Comparison of ENCODE assay signal across 7 cellular contexts in genomic region chr7:65898677-65899447, GRCh38. TPM values are rescaled to one million over a fixed set of nuclear protein-coding genes. Genes with fewer than 3 reads are reported as not detected.
DNase-seq lines count a peak whose midpoint lies in the region; ATAC-seq, FAIRE-seq and TF ChIP-seq lines count a peak whose summit lies in the region.
"Not testable (repeated sequence)": the region's sequence is repeated elsewhere in the genome, so short reads cannot be mapped to it uniquely, and the experiment has no call there.

No MANE protein-coding gene starts in this region.

- H3K4me3 ChIP-seq in adrenal gland = not testable (repeated sequence)

- H3K9me3 ChIP-seq in adrenal gland (replicated peaks in 1 of 3) = not testable (repeated sequence)

- peak overlapping the region in 3 of 5 donors; percentile 16 to 32 (median 18) for H3K27ac ChIP-seq in adrenal gland

- FAIRE-seq in GM18507 (lab: Jason Lieb, UNC) = peak; percentile 31

- H3K36me3 ChIP-seq in adrenal gland (replicated peaks in 1 of 2) = not testable (repeated sequence)

- not testable (repeated sequence) for H3K27me3 ChIP-seq in adrenal gland

- not testable (repeated sequence) for TF ChIP-seq POLR2A in adrenal gland (IDR thresholded peaks at IDR 0.05)

- H3K4me1 ChIP-seq in adrenal gland (replicated peaks in 1 of 2) = peaks cover 4 to 13% of the 10 kb centered on the region in 2 donors

- 42 to 63% (median 50%) methylated on average over 2 of the region's 2 CpGs for WGBS in adrenal gland, 4 donors

- intact Hi-C loops in adrenal gland (cut with DNase I) = not testable (repeated sequence)

- not testable (repeated sequence) for TF ChIP-seq CTCF in adrenal gland (IDR thresholded peaks at IDR 0.05)

- ATAC-seq in GM18907 (IDR thresholded peaks at IDR 0.05; ENCODE audit: unreplicated experiment) (peak; percentile 75), GM19452 (IDR thresholded peaks at IDR 0.05; ENCODE audit: unreplicated experiment) (peak; percentile 62), HG02571 (IDR thresholded peaks at IDR 0.05; ENCODE audit: unreplicated experiment) (peak; percentile 86), HG02870 (IDR thresholded peaks at IDR 0.05; ENCODE audit: unreplicated experiment) (peak; percentile 55), HG03378 (IDR thresholded peaks at IDR 0.05; ENCODE audit: unreplicated experiment) (peak; percentile 75)

- DNase-seq in GM18507 (ENCODE audit: extremely low spot score, insufficient read length, low read depth) = not testable (repeated sequence)
- peak; percentile 24 to 74 (median 48) for DNase-seq in adrenal gland

RNA-seq across cellular contexts. Expression of gene VKORC1L1, which starts 26.0 kb away (rescaled TPM):
- 10 to 100 TPM in 6 of 8 donors, 1 to 10 TPM in 2; 8.9 to 29.1 (median 13.8) TPM for total RNA-seq in adrenal gland
- polyA plus RNA-seq in adrenal gland = 10 to 100 TPM in 1 of 3 donors, 1 to 10 TPM in 2; 3.7 to 47.7 (median 7.0) TPM
